In the genomic region with DNA sequence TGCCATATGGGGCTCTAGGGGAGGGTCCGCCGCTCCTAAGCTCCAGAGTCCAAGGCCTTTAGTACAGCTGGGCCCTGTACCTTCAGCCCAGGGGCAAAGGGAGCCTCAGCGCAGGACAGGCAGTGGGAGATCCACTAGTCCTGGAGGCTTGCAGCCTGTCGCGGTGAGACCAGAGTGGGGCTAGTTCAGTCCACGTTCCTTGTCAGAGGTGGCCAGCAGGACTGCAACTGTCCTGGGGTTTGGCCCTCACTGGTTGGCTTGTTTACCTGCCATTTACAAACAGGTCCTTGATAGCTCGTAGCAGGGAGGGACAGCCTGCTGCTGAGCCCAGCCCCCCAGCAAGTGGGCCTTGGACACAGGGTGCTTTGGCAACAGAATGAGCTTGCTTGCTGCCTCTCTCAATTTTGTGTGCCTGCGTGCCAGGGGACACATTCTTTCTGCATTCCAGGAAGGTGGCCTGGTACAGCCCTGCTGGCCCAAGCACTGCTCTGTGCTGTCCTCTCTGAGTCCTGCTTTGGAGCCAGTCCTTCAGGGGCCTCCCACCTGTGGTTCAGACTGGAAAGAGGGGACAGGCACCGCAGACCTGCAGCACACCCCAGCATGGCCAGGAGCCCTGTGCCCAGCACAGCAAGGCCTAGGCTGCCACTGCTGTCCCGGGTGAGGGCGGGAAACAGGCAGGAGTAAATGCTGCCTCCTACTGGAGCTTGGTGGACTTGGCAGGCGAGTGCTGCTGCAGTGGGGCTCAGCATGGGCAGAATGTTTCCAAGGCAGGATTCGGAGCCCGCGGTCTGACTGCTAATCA, we compare ENCODE assay signal across 7 cellular contexts. TPM values are rescaled to one million over a fixed set of nuclear protein-coding genes. Genes with fewer than 3 reads are reported as not detected.
DNase-seq lines count a peak whose midpoint lies in the region; ATAC-seq, FAIRE-seq and TF ChIP-seq lines count a peak whose summit lies in the region.

No MANE protein-coding gene starts in this region.

- no peaks in the 10 kb centered on the region for H3K36me3 ChIP-seq in NT2/D1 (ENCODE audit: insufficient read depth, insufficient read length, low read length)

- peak; percentile 63 for ATAC-seq in stimulated activated naive CD8-positive, alpha-beta T cell treated with anti-CD3 and anti-CD28 coated beads, Interleukin-15, Interleukin-2, amounts not matched to agents 100 U/mL and 50 U/mL, for 24 hours
- no peak for ATAC-seq in GM19023 (IDR thresholded peaks at IDR 0.05; ENCODE audit: unreplicated experiment)

- no peaks in the 10 kb centered on the region for H3K9me3 Mint-ChIP-seq in brain

- H3K27me3 ChIP-seq in NT2/D1 (ENCODE audit: insufficient read depth, insufficient read length): no peaks in the 10 kb centered on the region

- TF ChIP-seq POLR2A in GM12892 (IDR thresholded peaks at IDR 0.05; ENCODE audit: low read depth, low read length): no peak

- peaks cover 54% of the 10 kb centered on the region for H3K4me1 Mint-ChIP-seq in brain

- H3K9ac ChIP-seq in NT2/D1 (ENCODE audit: insufficient read length, low read depth): peak overlapping the region; percentile 42

- no peak overlapping the region for H3K4me3 ChIP-seq in NT2/D1 (ENCODE audit: insufficient read length, low read depth)

- TF ChIP-seq CTCF in brain (conservative IDR thresholded peaks at IDR 0.05): peak; percentile 38 to 56

- peaks cover 17% of the 10 kb centered on the region for H3K4me1 ChIP-seq in NT2/D1 (ENCODE audit: insufficient read depth, insufficient read length)

- H3K36me3 Mint-ChIP-seq in brain: peaks cover 26% of the 10 kb centered on the region

- no peaks in the 10 kb centered on the region for H3K27me3 Mint-ChIP-seq in brain

- FAIRE-seq in GM12892 (lab: Jason Lieb, UNC): peak; percentile 73

- H3K27ac Mint-ChIP-seq in brain: peak overlapping the region in 3 of 5 experiments; percentile 28 to 80 (median 76)

- no peak overlapping the region for H3K4me3 Mint-ChIP-seq in brain

- H3K9me3 ChIP-seq in NT2/D1 (ENCODE audit: insufficient read depth, low read length): no peaks in the 10 kb centered on the region

- DNase-seq in GM12892 (ENCODE audit: insufficient read length): peak; percentile 61
- DNase-seq in NT2/D1 (ENCODE audit: low read depth, low spot score): no peak
- DNase-seq in left kidney (ENCODE audit: low read depth, low spot score): peak; percentile 78
- DNase-seq in stimulated activated naive CD8-positive, alpha-beta T cell treated with anti-CD3 and anti-CD28 coated beads, Interleukin-15, Interleukin-2, amounts not matched to agents 100 U/mL and 50 U/mL, for 24 hours: peak; percentile 55
- DNase-seq in NCI-H748 (lab: John Stamatoyannopoulos, UW; ENCODE audit: unreplicated experiment): no peak

RNA-seq across cellular contexts. Expression of gene H6PD, which starts 15.2 kb away (rescaled TPM):
- 6.6 TPM for polyA plus RNA-seq in GM12892 (2012; ENCODE audit: missing spikeins)
- polyA plus RNA-seq in brain (ENCODE audit: insufficient read depth, low read depth, low replicate concordance): 6.4 TPM

RNA-seq across cellular contexts. Expression of gene SPSB1, which starts 43.0 kb away (rescaled TPM):
- 3.8 TPM for polyA plus RNA-seq in GM12892 (2012; ENCODE audit: missing spikeins)
- polyA plus RNA-seq in brain (ENCODE audit: insufficient read depth, low read depth, low replicate concordance): 10.1 TPM

Comparison
In these comparisons a context has a peak if more than half of its experiments do, and no peak if none do; other contexts are left out.
1. DNase-seq: peak in GM12892 (single experiment), left kidney (single experiment) and stimulated activated naive CD8-positive, alpha-beta T cell treated with anti-CD3 and anti-CD28 coated beads, Interleukin-15, Interleukin-2, amounts not matched to agents 100 U/mL and 50 U/mL, for 24 hours (single experiment); none in NT2/D1 (single experiment) and NCI-H748 (single experiment).